In the genomic region with DNA sequence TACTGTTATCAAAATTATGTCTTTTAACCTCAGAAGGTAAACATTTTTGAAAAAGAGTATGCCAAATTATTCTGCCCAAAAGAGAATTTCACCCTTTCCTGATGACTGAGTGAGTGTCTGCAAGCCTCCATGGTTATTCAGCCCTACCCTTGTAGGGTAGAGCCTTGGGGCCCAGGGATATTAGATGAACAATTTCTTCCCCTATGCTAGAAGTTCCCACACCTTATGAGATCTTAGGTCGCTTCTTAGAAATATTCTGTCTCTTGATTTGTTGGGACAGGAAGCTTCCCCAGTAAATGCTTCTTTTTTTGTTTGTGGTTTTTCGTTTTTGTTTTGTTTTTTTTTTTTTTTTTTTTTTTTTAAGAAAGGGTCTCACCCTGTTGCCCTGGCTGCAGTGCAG, we compare ENCODE assay signal across 25 cellular contexts. TPM values are rescaled to one million over a fixed set of nuclear protein-coding genes. Genes with fewer than 3 reads are reported as not detected.
DNase-seq lines count a peak whose midpoint lies in the region; ATAC-seq and TF ChIP-seq lines count a peak whose summit lies in the region.
"Had no signal": no experiment of that assay in that cellular context is flagged by ENCODE, and none has a peak within 500 bp of the region (broad histone marks: within the 10 kb centered on the region; RNA-seq: fewer than 3 reads in every experiment).

No MANE protein-coding gene starts in this region.

- no peaks in the 10 kb centered on the region for H3K9me3 Mint-ChIP-seq in CD4-positive, alpha-beta T cell
- H3K9me3 Mint-ChIP-seq in neural crest cell, result no peaks in the 10 kb centered on the region
- H3K9me3 Mint-ChIP-seq: activated CD8-positive, alpha-beta T cell treated with anti-CD3 and anti-CD28 coated beads for 36 hours; CD8-positive, alpha-beta memory T cell; natural killer cell; T-helper 1 cell treated with Interleukin-12 subunit alpha and Interleukin-12 subunit beta and Interleukin-4 antibody, amounts not matched to agents 30 μg/mL and 1 μg/mL, for 36 hours had no signal

- H3K4me3 Mint-ChIP-seq in CD4-positive, alpha-beta T cell, result no peak overlapping the region
- H3K4me3 Mint-ChIP-seq in neural crest cell, result peak overlapping the region; percentile 93
- H3K4me3 Mint-ChIP-seq: activated CD8-positive, alpha-beta T cell treated with anti-CD3 and anti-CD28 coated beads for 36 hours; CD8-positive, alpha-beta memory T cell; natural killer cell; T-helper 1 cell treated with Interleukin-12 subunit alpha and Interleukin-12 subunit beta and Interleukin-4 antibody, amounts not matched to agents 30 μg/mL and 1 μg/mL, for 36 hours had no signal

- no peak overlapping the region for H3K9ac ChIP-seq in HUES48 (ENCODE audit: low read depth, low read length)

- DNase-seq in CD4-positive, alpha-beta T cell, result no peak
- no peak for DNase-seq in dorsolateral prefrontal cortex
- no peak for DNase-seq in neural crest cell (ENCODE audit: low read depth, low spot score)
- DNase-seq in DMS79 (lab: John Stamatoyannopoulos, UW), result no peak
- DNase-seq in GM03348 (ENCODE audit: low spot score), result no peak
- DNase-seq: activated CD8-positive, alpha-beta T cell treated with anti-CD3 and anti-CD28 coated beads for 36 hours; activated naive CD4-positive, alpha-beta T cell treated with anti-CD3 and anti-CD28 coated beads, Interleukin-2, amount 50 U/mL, for 16 hours; activated T-cell treated with anti-CD3 and anti-CD28 coated beads, Interleukin-2, amount 50 U/mL, for 48 hours; EL; GOT3; heart right ventricle; natural killer cell; NCI-H2107; NCI-H526 treated with DMSO at 0.1 percent for 48 hours; stimulated activated CD4-positive, alpha-beta T cell treated with anti-CD3 and anti-CD28 coated beads, Interleukin-12 subunit alpha, Interleukin-12 subunit beta, amount 100 ng/mL, for 4 hours; stimulated activated CD8-positive, alpha-beta memory T cell treated with anti-CD3 and anti-CD28 coated beads, Interleukin-4, amount 100 ng/mL, for 48 hours had no signal

- H3K9me3 ChIP-seq in CD4-positive, alpha-beta T cell (ENCODE audit: control insufficient read depth, low read length), result no peaks in the 10 kb centered on the region
- H3K9me3 ChIP-seq in HUES48 (ENCODE audit: control insufficient read depth, insufficient read depth, low read length), result no peaks in the 10 kb centered on the region
- H3K9me3 ChIP-seq: ascending aorta, heart right ventricle had no signal

- H3K4me3 ChIP-seq in HUES48 (ENCODE audit: low read depth, low read length) (no peak overlapping the region), dorsolateral prefrontal cortex (peak overlapping the region in 6 of 59 donors; percentile 0 to 67 (median 46))
- H3K4me3 ChIP-seq: ascending aorta, heart right ventricle had no signal

- H3K4me1 Mint-ChIP-seq in CD4-positive, alpha-beta T cell (ENCODE audit: low read depth), result peaks cover 21% of the 10 kb centered on the region
- peaks cover 72% of the 10 kb centered on the region for H3K4me1 Mint-ChIP-seq in neural crest cell

- H3K4me1 ChIP-seq in HUES48 (ENCODE audit: control insufficient read depth, insufficient read depth, low read length), result peaks cover 51% of the 10 kb centered on the region
- H3K4me1 ChIP-seq: ascending aorta had no signal

- H3K27me3 Mint-ChIP-seq in CD4-positive, alpha-beta T cell, result peaks cover 5% of the 10 kb centered on the region
- H3K27me3 Mint-ChIP-seq in neural crest cell (ENCODE audit: low read depth), result peaks cover 2% of the 10 kb centered on the region

- POLR2A ChIA-PET in CD4-positive, alpha-beta T cell (lab: Charles Lee), result no interaction called here

- intact Hi-C loops in CD4-positive, alpha-beta T cell (cut with DNase I, micrococcal nuclease), result loop anchor here in 1 of 2 experiments (10.0 kb wide), 1 partner anchor 894 kb away; no protein-coding TSS in a partner anchor
- intact Hi-C loops in dorsolateral prefrontal cortex (cut with DNase I), result loop anchor here in 1 of 2 donors (10.0 kb wide), 2 partner anchors 454 to 544 kb away; a partner anchor contains a TSS

- H3K36me3 ChIP-seq in HUES48 (ENCODE audit: control insufficient read depth, insufficient read depth, low read length), result no peaks in the 10 kb centered on the region
- H3K36me3 ChIP-seq: ascending aorta, heart right ventricle had no signal

- ATAC-seq in CD4-positive, alpha-beta T cell (ENCODE audit: poor library complexity), result no peak
- no peak for ATAC-seq in HG03571 (IDR thresholded peaks at IDR 0.05; ENCODE audit: unreplicated experiment)
- no peak for ATAC-seq in activated CD4-positive, CD25-positive, alpha-beta regulatory T cell treated with anti-CD3 and anti-CD28 coated beads, Interleukin-2, amount 50 U/mL, for 24 hours
- ATAC-seq: activated CD8-positive, alpha-beta T cell treated with anti-CD3 and anti-CD28 coated beads for 36 hours; heart right ventricle; natural killer cell had no signal

- peak overlapping the region; percentile 22 for H3K27ac Mint-ChIP-seq in CD4-positive, alpha-beta T cell
- H3K27ac Mint-ChIP-seq in neural crest cell (ENCODE audit: unreplicated experiment), result peak overlapping the region; percentile 97
- H3K27ac Mint-ChIP-seq: activated CD8-positive, alpha-beta T cell treated with anti-CD3 and anti-CD28 coated beads for 36 hours; natural killer cell; T-helper 1 cell treated with Interleukin-12 subunit alpha and Interleukin-12 subunit beta and Interleukin-4 antibody, amounts not matched to agents 30 μg/mL and 1 μg/mL, for 36 hours had no signal

- CTCF ChIA-PET in CD4-positive, alpha-beta T cell (lab: Charles Lee), result no interaction called here

- H3K27ac ChIP-seq in CD4-positive, alpha-beta T cell (ENCODE audit: low read depth, low read length), result no peak overlapping the region
- H3K27ac ChIP-seq in HUES48 (ENCODE audit: low read depth, low read length) (peak overlapping the region; percentile 78), dorsolateral prefrontal cortex (peak overlapping the region; percentile 66 to 99 (median 91))
- H3K27ac ChIP-seq: ascending aorta, heart right ventricle, VCaP had no signal

- TF ChIP-seq CTCF in CD4-positive, alpha-beta T cell (IDR thresholded peaks at IDR 0.05), result no peak
- TF ChIP-seq CTCF in dorsolateral prefrontal cortex (IDR thresholded peaks at IDR 0.05 in 54 of 56, conservative IDR thresholded peaks at IDR 0.05 in 2 of 56; ENCODE audit: low read depth in 1 of 56, partially characterized antibody in 56 of 56) (no peak), neural crest cell (conservative IDR thresholded peaks at IDR 0.05) (no peak)

- H3K36me3 Mint-ChIP-seq in CD4-positive, alpha-beta T cell (ENCODE audit: low read depth), result no peaks in the 10 kb centered on the region
- H3K36me3 Mint-ChIP-seq in neural crest cell (ENCODE audit: low read depth), result no peaks in the 10 kb centered on the region
- H3K36me3 Mint-ChIP-seq: CD8-positive, alpha-beta memory T cell; natural killer cell had no signal

- H3K27me3 ChIP-seq in CD4-positive, alpha-beta T cell (ENCODE audit: control insufficient read depth, insufficient read depth, low read length), result no peaks in the 10 kb centered on the region
- H3K27me3 ChIP-seq in HUES48 (ENCODE audit: control insufficient read depth, insufficient read depth, low read length) (0 out of 2 replicates have a peak, but pooled peaks cover 3% of the 10 kb centered on the region), dorsolateral prefrontal cortex (no peaks in the 10 kb centered on the region)
- H3K27me3 ChIP-seq: ascending aorta had no signal

RNA-seq across cellular contexts. Expression of a gene that starts 3.1 kb away (rescaled TPM):
- total RNA-seq in CD4-positive, alpha-beta T cell, result not detected
- total RNA-seq in dorsolateral prefrontal cortex (100 to 1,000 TPM in 1 of 120 experiments, 10 to 100 TPM in 119; 14.5 to 102 (median 32.1) TPM), neural crest cell (73.4 and 80.5 TPM in 2 replicates)
- total RNA-seq: ascending aorta; CD8-positive, alpha-beta memory T cell; LHCN-M2; lung microvascular endothelial cell; natural killer cell had no signal

Comparison
In these comparisons a context has a peak if more than half of its experiments do, and no peak if none do; other contexts are left out.
1. RNA of a gene that starts 3.1 kb away (total RNA-seq): 73.4 to 80.5 TPM in neural crest cell and 14.5 to 102 TPM in dorsolateral prefrontal cortex; not detected in CD4-positive, alpha-beta T cell; every median in the first group is over 10 times any median in the second.